Comparison of ENCODE assay signal across 27 cellular contexts in genomic region chr12:13968281-13968680, GRCh38. TPM values are rescaled to one million over a fixed set of nuclear protein-coding genes. Genes with fewer than 3 reads are reported as not detected.
"Had no signal": no experiment of that assay in that cellular context is flagged by ENCODE, and none has a peak within 500 bp of the region (broad histone marks: within the 10 kb centered on the region; RNA-seq: fewer than 3 reads in every experiment).

No MANE protein-coding gene starts in this region.

- ATAC-seq: effector memory CD8-positive, alpha-beta T cell; esophagus mucosa; foreskin keratinocyte; gastrocnemius medialis; gastroesophageal sphincter; heart left ventricle; heart right ventricle had no signal

- H3K27ac Mint-ChIP-seq: dendritic cell treated with granulocyte-macrophage colony-stimulating factor and Interleukin-4, amounts not matched to agents 40 ng/mL and 50 ng/mL, for 4 days; effector memory CD8-positive, alpha-beta T cell; endodermal cell had no signal

- DNase-seq: colonic mucosa; cortex of kidney; dermis blood vessel endothelial cell; dorsolateral prefrontal cortex; effector CD4-positive, alpha-beta T cell; effector CD8-positive, alpha-beta T cell; effector memory CD4-positive, alpha-beta T cell; effector memory CD8-positive, alpha-beta T cell; endodermal cell; erythroblast; esophagus squamous epithelium; foreskin fibroblast; foreskin keratinocyte; foreskin melanocyte; gastrocnemius medialis; glutamatergic neuron; head of caudate nucleus; heart left ventricle; heart right ventricle had no signal

- H3K9me3 Mint-ChIP-seq: dendritic cell treated with granulocyte-macrophage colony-stimulating factor and Interleukin-4, amounts not matched to agents 40 ng/mL and 50 ng/mL, for 4 days; effector memory CD8-positive, alpha-beta T cell; endodermal cell had no signal

- H3K9me3 ChIP-seq: colonic mucosa, esophagus muscularis mucosa, esophagus squamous epithelium, gastrocnemius medialis, gastroesophageal sphincter, heart left ventricle, heart right ventricle had no signal

- H3K36me3 ChIP-seq: colonic mucosa, esophagus muscularis mucosa, esophagus squamous epithelium, gastrocnemius medialis, gastroesophageal sphincter, heart left ventricle, heart right ventricle had no signal

- H3K4me1 ChIP-seq: colonic mucosa, esophagus muscularis mucosa, esophagus squamous epithelium, foreskin keratinocyte, gastrocnemius medialis, gastroesophageal sphincter, heart left ventricle, heart right ventricle had no signal

- H3K4me3 Mint-ChIP-seq: dendritic cell treated with granulocyte-macrophage colony-stimulating factor and Interleukin-4, amounts not matched to agents 40 ng/mL and 50 ng/mL, for 4 days; effector memory CD8-positive, alpha-beta T cell; endodermal cell had no signal

- H3K4me3 ChIP-seq: colonic mucosa, coronary artery, dorsolateral prefrontal cortex, esophagus muscularis mucosa, esophagus squamous epithelium, gastrocnemius medialis, gastroesophageal sphincter, heart left ventricle, heart right ventricle had no signal

RNA-seq across cellular contexts. Expression of gene GRIN2B, which starts 13.1 kb away (rescaled TPM):
- total RNA-seq: chondrocyte, dermis blood vessel endothelial cell, dermis microvascular lymphatic vessel endothelial cell, endothelial cell of umbilical vein, foreskin keratinocyte, gastrocnemius medialis had no signal
